Comparison of ENCODE assay signal across 8 cellular contexts in genomic region chr6:37128863-37129443, GRCh38. TPM values are rescaled to one million over a fixed set of nuclear protein-coding genes. Genes with fewer than 3 reads are reported as not detected.
DNase-seq lines count a peak whose midpoint lies in the region; ATAC-seq, FAIRE-seq and TF ChIP-seq lines count a peak whose summit lies in the region.
"Not testable (repeated sequence)": the region's sequence is repeated elsewhere in the genome, so short reads cannot be mapped to it uniquely, and the experiment has no call there.

No MANE protein-coding gene starts in this region.

- TF ChIP-seq POLR2A in esophagus muscularis mucosa (IDR thresholded peaks at IDR 0.05; ENCODE audit: low read depth); gastrocnemius medialis (IDR thresholded peaks at IDR 0.05): not testable (repeated sequence)

- H3K4me1 Mint-ChIP-seq in Calu3 (ENCODE audit: low read depth, unreplicated experiment), result peaks cover 65% of the 10 kb centered on the region
- peaks cover 46% of the 10 kb centered on the region for H3K4me1 Mint-ChIP-seq in astrocyte (ENCODE audit: low read depth, unreplicated experiment)

- not testable (repeated sequence) for H3F3A ChIP-seq in OCI-LY1 (ENCODE audit: insufficient read depth, low read length)

- not testable (repeated sequence) for H2AFZ ChIP-seq in OCI-LY1 (ENCODE audit: low read length); astrocyte (ENCODE audit: low read depth, low read length)

- not testable (repeated sequence) for BruUV-seq in Calu3 (replicated peaks; lab: Mats Ljungman, UMichigan)

- H4K20me1 ChIP-seq in OCI-LY1 (ENCODE audit: insufficient read depth, low read length); astrocyte (ENCODE audit: insufficient read depth, low read length): not testable (repeated sequence)

- H3K9ac ChIP-seq in OCI-LY1 (ENCODE audit: low read length); astrocyte (ENCODE audit: low read length); muscle layer of colon (ENCODE audit: low read length): not testable (repeated sequence)
- H3K9ac ChIP-seq in iPS-15b (ENCODE audit: low read depth, low read length), result peak overlapping the region; percentile 3

- not testable (repeated sequence) for ATAC-seq in gastrocnemius medialis

- FAIRE-seq in astrocyte (lab: Jason Lieb, UNC), result not testable (repeated sequence)

- not testable (repeated sequence) for DNase-seq in Calu3; astrocyte (ENCODE audit: low read depth); esophagus muscularis mucosa (ENCODE audit: extremely low spot score); gastrocnemius medialis

- TF ChIP-seq EP300 in esophagus muscularis mucosa (IDR thresholded peaks at IDR 0.05), result not testable (repeated sequence)

- H3K9me2 ChIP-seq in OCI-LY1 (ENCODE audit: low read depth, low read length), result not testable (repeated sequence)

- not testable (repeated sequence) for H3K9me3 ChIP-seq in OCI-LY1 (ENCODE audit: low read length); astrocyte (ENCODE audit: insufficient read depth, low read depth, low read length); esophagus muscularis mucosa; iPS-15b (ENCODE audit: control insufficient read depth, insufficient read depth, low read length); muscle layer of colon (ENCODE audit: low read length); gastrocnemius medialis

- H3K9me3 Mint-ChIP-seq in Calu3 (ENCODE audit: low read depth, unreplicated experiment); astrocyte (ENCODE audit: unreplicated experiment): not testable (repeated sequence)

- H3K27me3 Mint-ChIP-seq in Calu3 (ENCODE audit: unreplicated experiment); astrocyte (ENCODE audit: low read depth, unreplicated experiment): not testable (repeated sequence)

- peak overlapping the region; percentile 64 for H3K27ac ChIP-seq in OCI-LY1 (ENCODE audit: low read depth, low read length, poor library complexity, severe bottlenecking)
- H3K27ac ChIP-seq in astrocyte (ENCODE audit: low read depth, low read length), result not testable (repeated sequence)
- H3K27ac ChIP-seq in esophagus muscularis mucosa (replicated peaks in 1 of 4), result peak overlapping the region; percentile 40 to 95 (median 72)
- H3K27ac ChIP-seq in muscle layer of colon (ENCODE audit: low read depth, low read length), result peak overlapping the region; percentile 13
- H3K27ac ChIP-seq in gastrocnemius medialis, result peak overlapping the region; percentile 71 to 95 (median 92)
- H3K27ac ChIP-seq in urinary bladder (ENCODE audit: low read depth), result peak overlapping the region; percentile 38

- H3K27ac Mint-ChIP-seq in Calu3 (ENCODE audit: unreplicated experiment) (peak overlapping the region; percentile 66), astrocyte (ENCODE audit: unreplicated experiment) (peak overlapping the region; percentile 66)

- H3K4me2 ChIP-seq in OCI-LY1 (ENCODE audit: low read length); astrocyte (ENCODE audit: low read length): not testable (repeated sequence)

- not testable (repeated sequence) for TF ChIP-seq CTCF in Calu3 (IDR thresholded peaks at IDR 0.05; ENCODE audit: unreplicated experiment); OCI-LY1 (IDR thresholded peaks at IDR 0.05; ENCODE audit: low read length); astrocyte (IDR thresholded peaks at IDR 0.05; ENCODE audit: insufficient read depth, low read depth, low read length); esophagus muscularis mucosa (IDR thresholded peaks at IDR 0.05); gastrocnemius medialis (IDR thresholded peaks at IDR 0.05 in 4 of 5, conservative IDR thresholded peaks at IDR 0.05 in 1 of 5)

- in situ Hi-C loops in gastrocnemius medialis (cut with MboI; ENCODE audit: low sequenced_read_pairs in 4 of 4), result not testable (repeated sequence)

- WGBS in esophagus muscularis mucosa, result 93% methylated on average over 12 of the region's 12 CpGs
- WGBS in urinary bladder, result 87% methylated on average over 12 of the region's 12 CpGs

- not testable (repeated sequence) for H3K79me2 ChIP-seq in OCI-LY1 (ENCODE audit: insufficient read depth, low read length); astrocyte (ENCODE audit: insufficient read depth, low read length)

- H3K36me3 ChIP-seq in OCI-LY1 (ENCODE audit: insufficient read depth, low read length); astrocyte (ENCODE audit: insufficient read depth, low read length); esophagus muscularis mucosa; iPS-15b (ENCODE audit: control insufficient read depth, insufficient read depth, low read length); muscle layer of colon (ENCODE audit: insufficient read depth, low read length); gastrocnemius medialis; urinary bladder (ENCODE audit: insufficient read depth): not testable (repeated sequence)

- peaks cover 20% of the 10 kb centered on the region for H3K36me3 Mint-ChIP-seq in Calu3 (ENCODE audit: insufficient read depth, unreplicated experiment)
- H3K36me3 Mint-ChIP-seq in astrocyte (ENCODE audit: low read depth, unreplicated experiment), result not testable (repeated sequence)

- H3K4me3 Mint-ChIP-seq in Calu3 (ENCODE audit: low read depth, unreplicated experiment); astrocyte (ENCODE audit: unreplicated experiment): not testable (repeated sequence)

- CTCF ChIA-PET in Calu3 (lab: Charles Lee), result interaction anchor here (1.1 kb wide), 1 partner anchor 43 kb away, joined by 5 read pairs; no protein-coding TSS in a partner anchor

- H3K4me3 ChIP-seq in OCI-LY1 (ENCODE audit: low read depth, low read length, poor library complexity, severe bottlenecking); astrocyte (ENCODE audit: insufficient read depth, low read depth, low read length); esophagus muscularis mucosa; iPS-15b (ENCODE audit: low read depth, low read length); muscle layer of colon (ENCODE audit: low read depth in 1 of 2, low read length in 2 of 2); gastrocnemius medialis; urinary bladder (ENCODE audit: low read depth, low read length): not testable (repeated sequence)

- not testable (repeated sequence) for H3K27me3 ChIP-seq in OCI-LY1 (ENCODE audit: insufficient read depth, low read length); astrocyte (ENCODE audit: insufficient read depth, low read length); esophagus muscularis mucosa; iPS-15b (ENCODE audit: control insufficient read depth, insufficient read depth, low read length); muscle layer of colon (ENCODE audit: control insufficient read depth in 1 of 2, insufficient read depth in 2 of 2, low read length in 2 of 2); gastrocnemius medialis

- peaks cover 45% of the 10 kb centered on the region for H3K4me1 ChIP-seq in OCI-LY1 (ENCODE audit: insufficient read depth, low read length, severe bottlenecking)
- peaks cover 44% of the 10 kb centered on the region for H3K4me1 ChIP-seq in astrocyte (ENCODE audit: insufficient read depth, low read length)
- H3K4me1 ChIP-seq in esophagus muscularis mucosa, result peaks cover 23 to 65% (median 57%) of the 10 kb centered on the region in 4 donors
- H3K4me1 ChIP-seq in iPS-15b (ENCODE audit: control insufficient read depth, insufficient read depth, low read length), result peaks cover 22% of the 10 kb centered on the region
- peaks cover 42% of the 10 kb centered on the region for H3K4me1 ChIP-seq in muscle layer of colon (ENCODE audit: insufficient read depth, low read length)
- peaks cover 32 to 45% of the 10 kb centered on the region in 2 donors for H3K4me1 ChIP-seq in gastrocnemius medialis
- H3K4me1 ChIP-seq in urinary bladder (ENCODE audit: insufficient read depth), result not testable (repeated sequence)

- intact Hi-C loops in Calu3 (cut with micrococcal nuclease; ENCODE audit: unreplicated experiment); esophagus muscularis mucosa (cut with DNase I); gastrocnemius medialis (cut with DNase I; ENCODE audit: low total_unique reads): not testable (repeated sequence)

RNA-seq across cellular contexts. Expression of gene PIM1, which starts 41.0 kb away (rescaled TPM):
- total RNA-seq in Calu3 (2022) (18.6 and 19.1 TPM in 2 replicates), astrocyte (29.0 and 32.1 TPM in 2 replicates), esophagus muscularis mucosa (100 to 1,000 TPM in 1 of 4 donors, 10 to 100 TPM in 3; 26.0 to 176 (median 26.5) TPM), gastrocnemius medialis (10 to 100 TPM in 2 of 4 donors, 1 to 10 TPM in 2; 5.0 to 23.0 (median 13.0) TPM), urinary bladder (25.7 TPM)
- 55.8 TPM for polyA plus RNA-seq in urinary bladder
